Comparison of ENCODE assay signal across 9 cellular contexts in genomic region chr9:131679261-131680020, GRCh38.
DNase-seq lines count a peak whose midpoint lies in the region; ATAC-seq and TF ChIP-seq lines count a peak whose summit lies in the region.
"Had no signal": no experiment of that assay in that cellular context is flagged by ENCODE, and none has a peak within 500 bp of the region (broad histone marks: within the 10 kb centered on the region; RNA-seq: fewer than 3 reads in every experiment).

No MANE protein-coding gene starts in this region.

- H3K4me3 Mint-ChIP-seq in CD14-positive monocyte (no peak overlapping the region), nephron (no peak overlapping the region)
- H3K4me3 Mint-ChIP-seq in effector memory CD8-positive, alpha-beta T cell = peak overlapping the region in 1 of 2 donors; percentile 85

- H4K20me1 ChIP-seq in OCI-LY3 (ENCODE audit: insufficient read depth, low read length) = peaks cover 31% of the 10 kb centered on the region

- no peak overlapping the region for H2AFZ ChIP-seq in OCI-LY3 (ENCODE audit: low read depth, low read length)

- H3K27ac Mint-ChIP-seq in CD14-positive monocyte = peak overlapping the region in 6 of 7 donors; percentile 53 to 96 (median 89)
- peak overlapping the region; percentile 95 to 99 for H3K27ac Mint-ChIP-seq in effector memory CD8-positive, alpha-beta T cell
- peak overlapping the region; percentile 84 to 96 (median 88) for H3K27ac Mint-ChIP-seq in nephron

- H3K36me3 Mint-ChIP-seq in CD14-positive monocyte (peaks cover 22 to 57% of the 10 kb centered on the region in 2 donors), nephron (ENCODE audit: low read depth) (no peaks in the 10 kb centered on the region)
- peaks cover 21% of the 10 kb centered on the region for H3K36me3 Mint-ChIP-seq in effector memory CD8-positive, alpha-beta T cell (ENCODE audit: insufficient read depth)

- peaks cover 99% of the 10 kb centered on the region for H3K79me2 ChIP-seq in OCI-LY3 (ENCODE audit: low read length)

- peaks cover 20% of the 10 kb centered on the region for H3K36me3 ChIP-seq in OCI-LY3 (replicated peaks; ENCODE audit: low read depth, low read length)
- H3K36me3 ChIP-seq: MG63 had no signal

- peak overlapping the region; percentile 92 for H3K4me2 ChIP-seq in OCI-LY3 (ENCODE audit: low read length)

- peak overlapping the region; percentile 93 for H3K27ac ChIP-seq in OCI-LY3 (ENCODE audit: low read length)

- H3K4me1 Mint-ChIP-seq in CD14-positive monocyte (peaks cover 71% of the 10 kb centered on the region), nephron (peaks cover 96% of the 10 kb centered on the region)
- H3K4me1 Mint-ChIP-seq in effector memory CD8-positive, alpha-beta T cell (ENCODE audit: low read depth in 2 of 2) = peaks cover 67 to 83% of the 10 kb centered on the region in 2 donors

- TF ChIP-seq CTCF in CD14-positive monocyte (IDR thresholded peaks at IDR 0.05) (no peak), OCI-LY3 (IDR thresholded peaks at IDR 0.05; ENCODE audit: low read depth, low read length) (no peak), nephron (IDR thresholded peaks at IDR 0.05; ENCODE audit: unreplicated experiment in 3 of 3) (no peak)

- H3K4me1 ChIP-seq in OCI-LY3 (ENCODE audit: low read length) = peaks cover 60% of the 10 kb centered on the region

- H3K4me3 ChIP-seq in OCI-LY3 (ENCODE audit: low read length) = peak overlapping the region; percentile 52; the same call in 1 of the 2 replicates
- H3K4me3 ChIP-seq: MG63 had no signal

- H3K27me3 Mint-ChIP-seq in CD14-positive monocyte (ENCODE audit: low read depth in 3 of 3) = peaks cover 0 to 1% (median 0%) of the 10 kb centered on the region in 3 donors
- H3K27me3 Mint-ChIP-seq in effector memory CD8-positive, alpha-beta T cell = no peaks in the 10 kb centered on the region
- H3K27me3 Mint-ChIP-seq in nephron (ENCODE audit: low read depth) = no peaks in the 10 kb centered on the region

- intact Hi-C loops in CD14-positive monocyte (cut with micrococcal nuclease) = loop anchor here in 1 of 2 donors (10.0 kb wide), 1 partner anchor 55 kb away; no protein-coding TSS in a partner anchor

- peak overlapping the region; percentile 90 for H3K9ac ChIP-seq in OCI-LY3 (ENCODE audit: low read length)

- no peaks in the 10 kb centered on the region for H3K9me3 ChIP-seq in OCI-LY3 (ENCODE audit: insufficient read depth, low read length)
- H3K9me3 ChIP-seq: MG63 had no signal

- no peak for ATAC-seq in effector memory CD8-positive, alpha-beta T cell (replicated peaks)
- ATAC-seq in HG02981 (IDR thresholded peaks at IDR 0.05; ENCODE audit: unreplicated experiment) (no peak), HG03045 (IDR thresholded peaks at IDR 0.05; ENCODE audit: unreplicated experiment) (no peak)

- no peak for DNase-seq in CD14-positive monocyte (ENCODE audit: low spot score)
- no peak for DNase-seq in effector memory CD8-positive, alpha-beta T cell
- DNase-seq in COLO668 (lab: John Stamatoyannopoulos, UW; ENCODE audit: unreplicated experiment) = no peak
- no peak for DNase-seq in SHP77 treated with DMSO at 0.1 percent for 48 hours (lab: John Stamatoyannopoulos, UW)

- no peaks in the 10 kb centered on the region for H3K9me3 Mint-ChIP-seq in CD14-positive monocyte
- H3K9me3 Mint-ChIP-seq in effector memory CD8-positive, alpha-beta T cell = no peaks in the 10 kb centered on the region
- no peaks in the 10 kb centered on the region for H3K9me3 Mint-ChIP-seq in nephron

- no peaks in the 10 kb centered on the region for H3K27me3 ChIP-seq in OCI-LY3 (ENCODE audit: low read depth, low read length)
- H3K27me3 ChIP-seq: MG63 had no signal
